Comparison of ENCODE assay signal across 8 cellular contexts in genomic region chr3:128123538-128124368, GRCh38. TPM values are rescaled to one million over a fixed set of nuclear protein-coding genes. Genes with fewer than 3 reads are reported as not detected.
DNase-seq lines count a peak whose midpoint lies in the region; ATAC-seq and TF ChIP-seq lines count a peak whose summit lies in the region.

Gene RUVBL1 (minus strand): TSS chr3:128123812. CDS start chr3:128123724, 88 bp downstream.

- H3K27me3 ChIP-seq in spleen (replicated peaks in 1 of 7), result no peaks in the 10 kb centered on the region

- H3K27ac Mint-ChIP-seq in activated B cell treated with CpG ODN at 0.5 μM for 24 hours (peak within 1 kb of the TSS; percentile 93), immature natural killer cell (peak within 1 kb of the TSS; percentile 86 to 99 (median 94))

- H3K27ac ChIP-seq in caudate nucleus (ENCODE audit: low read depth, low read length) (peak within 1 kb of the TSS; percentile 22), spleen (peak within 1 kb of the TSS; percentile 69 to 89 (median 80))

- POLR2A ChIA-PET in activated B cell treated with CpG ODN at 0.5 μM for 24 hours (lab: Charles Lee), result interaction anchor here (0.6 to 2.9 kb wide), 14 partner anchors 9 to 1316 kb away, joined by 3 to 69 read pairs (median 6); partner anchors contain the start of genes ACAD9, EEFSEC, IFT122 and MBD4

- DNase-seq in AG08395 (ENCODE audit: low spot score) (peak; percentile 99), NCI-H345 (lab: John Stamatoyannopoulos, UW) (peak; percentile 97), activated B cell treated with CpG ODN at 0.5 μM for 24 hours (peak; percentile 87), caudate nucleus (lab: John Stamatoyannopoulos, UW) (peak; percentile 71 to 99 (median 96)), immature natural killer cell (peak; percentile 96 to 97 (median 97)), spleen (peak; percentile 98)

- H3K27me3 Mint-ChIP-seq in activated B cell treated with CpG ODN at 0.5 μM for 24 hours, result no peaks in the 10 kb centered on the region
- peaks cover 3 to 8% (median 8%) of the 10 kb centered on the region in 3 donors for H3K27me3 Mint-ChIP-seq in immature natural killer cell (ENCODE audit: low read depth in 3 of 3)

- TF ChIP-seq POLR2A in GM18951 (IDR thresholded peaks at IDR 0.05; ENCODE audit: extremely low read depth, insufficient read depth, insufficient read length) (peak; percentile 62), spleen (IDR thresholded peaks at IDR 0.05) (peak in 1 of 3 donors; percentile 80)

- H3K9me3 ChIP-seq in spleen, result no peaks in the 10 kb centered on the region

- H3K4me1 Mint-ChIP-seq in activated B cell treated with CpG ODN at 0.5 μM for 24 hours (peaks cover 23% of the 10 kb centered on the region), immature natural killer cell (peaks cover 21 to 32% of the 10 kb centered on the region in 2 donors)

- H3K9me3 Mint-ChIP-seq in activated B cell treated with CpG ODN at 0.5 μM for 24 hours, result no peaks in the 10 kb centered on the region
- no peaks in the 10 kb centered on the region for H3K9me3 Mint-ChIP-seq in immature natural killer cell

- in situ Hi-C loops in GM18951 (cut with MboI; ENCODE audit: low sequenced_read_pairs, unreplicated experiment), result no loop called here

- peaks cover 9 to 24% (median 23%) of the 10 kb centered on the region in 6 donors for H3K4me1 ChIP-seq in spleen

- peaks cover 0 to 4% (median 0%) of the 10 kb centered on the region in 6 donors for H3K36me3 ChIP-seq in spleen

- intact Hi-C loops in activated B cell treated with CpG ODN at 0.5 μM for 24 hours (cut with micrococcal nuclease) (loop anchor here (1.0 to 5.0 kb wide), 5 partner anchors 30 to 1646 kb away; partner anchors contain the start of genes ABTB1, EEFSEC, SEC61A1 and ZXDC), spleen (cut with DNase I; ENCODE audit: low total_unique reads) (no loop called here)

- H3K4me3 Mint-ChIP-seq in activated B cell treated with CpG ODN at 0.5 μM for 24 hours (peak within 1 kb of the TSS; percentile 97), immature natural killer cell (peak within 1 kb of the TSS; percentile 93 to 100 (median 96))

- peak within 1 kb of the TSS; percentile 84 to 100 (median 90) for H3K4me3 ChIP-seq in spleen

- 3 to 5% (median 4%) methylated on average over 45 to 47 of the region's 47 CpGs for WGBS in spleen, 5 donors

- no peak for TF ChIP-seq CTCF in activated B cell treated with CpG ODN at 0.5 μM for 24 hours (IDR thresholded peaks at IDR 0.05)
- TF ChIP-seq CTCF in spleen (IDR thresholded peaks at IDR 0.05 in 8 of 11, conservative IDR thresholded peaks at IDR 0.05 in 3 of 11), result peak in 3 of 11 experiments; percentile 6 to 34 (median 25)

- ATAC-seq in HG03196 (IDR thresholded peaks at IDR 0.05; ENCODE audit: unreplicated experiment), result peak; percentile 96
- peak; percentile 97 for ATAC-seq in activated B cell treated with CpG ODN at 0.5 μM for 24 hours (ENCODE audit: low read depth)

- CTCF ChIA-PET in activated B cell treated with CpG ODN at 0.5 μM for 24 hours (lab: Charles Lee), result interaction anchor here (1.2 to 2.3 kb wide), 5 partner anchors 10 to 54 kb away, joined by 3 to 9 read pairs (median 5); no protein-coding TSS in a partner anchor

- H3K36me3 Mint-ChIP-seq in activated B cell treated with CpG ODN at 0.5 μM for 24 hours (ENCODE audit: low read depth) (peaks cover 12% of the 10 kb centered on the region), immature natural killer cell (peaks cover 1 to 6% (median 3%) of the 10 kb centered on the region in 3 donors)

RNA-seq across cellular contexts. Expression of gene RUVBL1, which starts in this region (rescaled TPM):
- total RNA-seq in activated B cell treated with CpG ODN at 0.5 μM for 24 hours (44.8 and 46.6 TPM in 2 replicates), spleen (10 to 100 TPM; 25.2 to 32.6 (median 29.2) TPM)
- polyA plus RNA-seq in immature natural killer cell (10 to 100 TPM; 34.8 to 45.3 (median 44.3) TPM), spleen (10 to 100 TPM; 21.6 to 36.4 (median 33.3) TPM)

Comparison
In these comparisons a context has a peak if more than half of its experiments do, and no peak if none do; other contexts are left out.
1. Peak in every context shown above with its lines: DNase-seq, ATAC-seq, H3K4me3 ChIP-seq and H3K27ac ChIP-seq.